Comparison of ENCODE assay signal across 1 cellular context in genomic region chr17:48241131-48241591, GRCh38.
TF ChIP-seq lines count a peak whose summit lies in the region.

No MANE protein-coding gene starts in this region.

TF ChIP-seq in K562, 482 proteins besides CTCF, POLR2A, EP300 and RAD21 (continued from another document and continues in another):
- TF ChIP-seq E4F1 (CRISPR knock-in tag; IDR thresholded peaks at IDR 0.05; ENCODE audit: borderline replicate concordance), result no peak
- TF ChIP-seq ZNF57 (CRISPR knock-in tag; IDR thresholded peaks at IDR 0.05), result no peak
- TF ChIP-seq KLF6 (CRISPR knock-in tag; IDR thresholded peaks at IDR 0.05; ENCODE audit: borderline replicate concordance), result peak; percentile 63; the same call in 1 of the 2 replicates
- no peak for TF ChIP-seq HNRNPL (IDR thresholded peaks at IDR 0.05; ENCODE audit: low read depth, low read length)
- no peak for TF ChIP-seq ZNF655 (CRISPR knock-in tag; IDR thresholded peaks at IDR 0.05)
- no peak for TF ChIP-seq ETV6 (IDR thresholded peaks at IDR 0.05; ENCODE audit: borderline replicate concordance in 1 of 2, low read depth in 2 of 2, low read length in 1 of 2)
- TF ChIP-seq ETV6 (CRISPR knock-in tag; IDR thresholded peaks at IDR 0.05; ENCODE audit: borderline replicate concordance), result no peak
- no peak for TF ChIP-seq PCBP1 (IDR thresholded peaks at IDR 0.05; ENCODE audit: low read depth, low read length, poor library complexity, severe bottlenecking)
- TF ChIP-seq LEF1 (IDR thresholded peaks at IDR 0.05), result peak; percentile 43; the same call in 1 of the 2 replicates
- no peak for TF ChIP-seq MLX (CRISPR knock-in tag; conservative IDR thresholded peaks at IDR 0.05)
- no peak for TF ChIP-seq NCOA1 (IDR thresholded peaks at IDR 0.05; ENCODE audit: low read depth)
- no peak for TF ChIP-seq DDX20 (tag; IDR thresholded peaks at IDR 0.05; ENCODE audit: low read depth)
- no peak for TF ChIP-seq POLR2G (IDR thresholded peaks at IDR 0.05; ENCODE audit: low read depth, low read length)
- no peak for TF ChIP-seq FOXK2 (conservative IDR thresholded peaks at IDR 0.05 in 1 of 2, IDR thresholded peaks at IDR 0.05 in 1 of 2; ENCODE audit: low read depth in 2 of 2)
- no peak for TF ChIP-seq MCM7 (IDR thresholded peaks at IDR 0.05)
- no peak for TF ChIP-seq BRF1 (IDR thresholded peaks at IDR 0.05; ENCODE audit: borderline replicate concordance, extremely low read depth, insufficient read length)
- TF ChIP-seq U2AF2 (optimal IDR thresholded peaks at IDR 0.05; ENCODE audit: low read depth, low read length), result no peak
- TF ChIP-seq NONO (IDR thresholded peaks at IDR 0.05; ENCODE audit: low read depth in 2 of 2, low read length in 1 of 2), result no peak
- TF ChIP-seq TAF7 (tag; IDR thresholded peaks at IDR 0.05), result no peak
- no peak for TF ChIP-seq MTA1 (IDR thresholded peaks at IDR 0.05; ENCODE audit: borderline replicate concordance)
- no peak for TF ChIP-seq TBL1XR1 (IDR thresholded peaks at IDR 0.05; ENCODE audit: low read length in 2 of 2)
- TF ChIP-seq ETV5 (CRISPR knock-in tag; IDR thresholded peaks at IDR 0.05; ENCODE audit: low read depth), result peak; percentile 45; the same call in 1 of the 2 replicates
- TF ChIP-seq ZNF77 (CRISPR knock-in tag; IDR thresholded peaks at IDR 0.05), result no peak
- no peak for TF ChIP-seq ATF7 (IDR thresholded peaks at IDR 0.05)
- no peak for TF ChIP-seq SNAPC5 (CRISPR knock-in tag; IDR thresholded peaks at IDR 0.05)
- TF ChIP-seq NFATC3 (IDR thresholded peaks at IDR 0.05), result no peak
- TF ChIP-seq ZNF395 (CRISPR knock-in tag; IDR thresholded peaks at IDR 0.05), result peak; percentile 73; the same call in 1 of the 2 replicates
- TF ChIP-seq ZNF184 (CRISPR knock-in tag; IDR thresholded peaks at IDR 0.05), result no peak
- TF ChIP-seq ZNF277 (CRISPR knock-in tag; IDR thresholded peaks at IDR 0.05; ENCODE audit: borderline replicate concordance), result no peak
- no peak for TF ChIP-seq SP1 (CRISPR knock-in tag; IDR thresholded peaks at IDR 0.05)
- peak; percentile 36; the same call in 1 of the 2 replicates for TF ChIP-seq MAFK (IDR thresholded peaks at IDR 0.05; ENCODE audit: low read length)
- TF ChIP-seq NR4A1 (CRISPR knock-in tag; IDR thresholded peaks at IDR 0.05), result no peak
- no peak; the same call in 1 of the 2 replicates for TF ChIP-seq NR4A1 (tag; IDR thresholded peaks at IDR 0.05)
- no peak for TF ChIP-seq ZBED1 (IDR thresholded peaks at IDR 0.05)
- TF ChIP-seq WHSC1 (IDR thresholded peaks at IDR 0.05; ENCODE audit: low read length), result no peak
- no peak for TF ChIP-seq ZNF696 (CRISPR knock-in tag; conservative IDR thresholded peaks at IDR 0.05)
- no peak for TF ChIP-seq ILF3 (IDR thresholded peaks at IDR 0.05; ENCODE audit: borderline replicate concordance)
- no peak for TF ChIP-seq ZNF436 (CRISPR knock-in tag; IDR thresholded peaks at IDR 0.05)
- no peak for TF ChIP-seq PRMT5 (CRISPR knock-in tag; IDR thresholded peaks at IDR 0.05)
- no peak for TF ChIP-seq THAP7 (CRISPR knock-in tag; IDR thresholded peaks at IDR 0.05)
- no peak for TF ChIP-seq ZC3H4 (CRISPR knock-in tag; IDR thresholded peaks at IDR 0.05; ENCODE audit: borderline replicate concordance)
- TF ChIP-seq ZNF507 (tag; conservative IDR thresholded peaks at IDR 0.05), result no peak
- TF ChIP-seq CBFB (CRISPR knock-in tag; IDR thresholded peaks at IDR 0.05), result no peak
- no peak for TF ChIP-seq SMAD2 (IDR thresholded peaks at IDR 0.05; ENCODE audit: low read depth, low read length)
- no peak for TF ChIP-seq ZNF121 (CRISPR knock-in tag; conservative IDR thresholded peaks at IDR 0.05)
- no peak for TF ChIP-seq ZHX1 (conservative IDR thresholded peaks at IDR 0.05; ENCODE audit: low read length)
- TF ChIP-seq TEAD2 (tag; IDR thresholded peaks at IDR 0.05), result no peak
- no peak for TF ChIP-seq DPF2 (IDR thresholded peaks at IDR 0.05)
- TF ChIP-seq XRCC5 (IDR thresholded peaks at IDR 0.05; ENCODE audit: low read depth, low read length), result no peak
- TF ChIP-seq ATF1 (CRISPR knock-in tag; IDR thresholded peaks at IDR 0.05), result no peak
- peak; percentile 40; the same call in 1 of the 2 replicates for TF ChIP-seq ATF1 (tag; IDR thresholded peaks at IDR 0.05)
- peak; percentile 79 for TF ChIP-seq HMBOX1 (IDR thresholded peaks at IDR 0.05)
- peak; percentile 69 for TF ChIP-seq NFRKB (IDR thresholded peaks at IDR 0.05; ENCODE audit: low read depth)
- no peak for TF ChIP-seq ILK (tag; IDR thresholded peaks at IDR 0.05; ENCODE audit: borderline replicate concordance, low read depth)
- TF ChIP-seq ARID2 (IDR thresholded peaks at IDR 0.05), result no peak
- peak in 1 of 3 experiments; percentile 64; a peak in 1 of 6 replicates for TF ChIP-seq ZBTB11 (CRISPR knock-in tag; IDR thresholded peaks at IDR 0.05)
- peak; percentile 89 for TF ChIP-seq ZNF589 (CRISPR knock-in tag; IDR thresholded peaks at IDR 0.05; ENCODE audit: low read depth)
- TF ChIP-seq NBN (IDR thresholded peaks at IDR 0.05; ENCODE audit: low read depth), result no peak; the same call in 1 of the 2 replicates
- no peak for TF ChIP-seq ZNF217 (CRISPR knock-in tag; IDR thresholded peaks at IDR 0.05)
- no peak for TF ChIP-seq PURB (CRISPR knock-in tag; IDR thresholded peaks at IDR 0.05; ENCODE audit: low read depth)
- no peak for TF ChIP-seq MYC (IDR thresholded peaks at IDR 0.05; ENCODE audit: low read depth, low read length)
- TF ChIP-seq MYC (CRISPR knock-in tag; IDR thresholded peaks at IDR 0.05; ENCODE audit: borderline replicate concordance, low read depth), result no peak
